In the genomic region with DNA sequence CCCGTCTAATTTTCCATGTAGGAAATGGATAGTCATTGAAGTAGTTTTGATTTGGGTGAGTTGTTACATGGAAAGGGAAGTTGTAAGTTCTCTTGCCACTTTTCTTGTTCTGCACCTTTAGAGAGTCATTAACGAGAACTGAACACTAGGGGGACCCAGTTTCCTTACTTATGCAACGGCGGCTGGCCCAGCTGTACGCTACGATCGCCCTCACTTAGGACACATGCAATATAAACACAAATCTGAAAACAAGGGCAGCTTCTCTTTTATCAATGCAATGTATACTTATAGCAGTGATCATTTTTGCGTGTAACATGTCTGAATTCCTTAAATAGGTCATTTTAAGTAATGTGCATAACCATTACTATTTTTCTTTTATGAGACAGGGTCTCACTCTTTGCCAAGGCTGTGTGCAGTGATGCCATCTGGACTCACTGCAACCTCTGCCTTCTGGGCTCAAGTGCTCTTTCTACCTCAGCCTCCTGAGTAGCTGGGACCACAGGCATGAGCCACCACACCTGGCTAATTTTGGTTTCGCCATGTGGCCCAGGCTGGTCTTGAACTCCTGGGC, we compare ENCODE assay signal across 8 cellular contexts. TPM values are rescaled to one million over a fixed set of nuclear protein-coding genes. Genes with fewer than 3 reads are reported as not detected.
DNase-seq lines count a peak whose midpoint lies in the region; ATAC-seq, FAIRE-seq and TF ChIP-seq lines count a peak whose summit lies in the region.
"Not testable (repeated sequence)": the region's sequence is repeated elsewhere in the genome, so short reads cannot be mapped to it uniquely, and the experiment has no call there.

No MANE protein-coding gene starts in this region.

- not testable (repeated sequence) for H3K4me1 ChIP-seq in astrocyte (ENCODE audit: insufficient read depth, low read length)
- H3K4me1 ChIP-seq in upper lobe of right lung: peaks cover 12% of the 10 kb centered on the region

- H3K36me3 Mint-ChIP-seq in HFFc6 (ENCODE audit: low read depth); astrocyte (ENCODE audit: low read depth, unreplicated experiment); natural killer cell: not testable (repeated sequence)

- not testable (repeated sequence) for H3K9me3 ChIP-seq in astrocyte (ENCODE audit: insufficient read depth, low read depth, low read length); upper lobe of right lung

- ATAC-seq in natural killer cell (peak; percentile 33 to 68 (median 43)), upper lobe of right lung (peak; percentile 88)

- H3K9ac ChIP-seq in astrocyte (ENCODE audit: low read length): not testable (repeated sequence)

- intact Hi-C loops in natural killer cell (cut with micrococcal nuclease): loop anchor here (1.0 kb wide), 4 partner anchors 28 to 200 kb away; partner anchors contain the start of genes ARSG and SLC16A6
- intact Hi-C loops in upper lobe of right lung (cut with DNase I): loop anchor here (10.0 kb wide), 1 partner anchor 172 kb away; no protein-coding TSS in a partner anchor

- not testable (repeated sequence) for H3K9me3 Mint-ChIP-seq in HFFc6; astrocyte (ENCODE audit: unreplicated experiment); natural killer cell

- DNase-seq in ELR (ENCODE audit: low read depth): peak; percentile 47
- DNase-seq in HFFc6, natural killer cell, upper lobe of right lung: not testable (repeated sequence)
- peak; percentile 77 for DNase-seq in NAMALWA (ENCODE audit: low spot score)
- peak; percentile 31 for DNase-seq in RKO (ENCODE audit: low spot score)
- peak; percentile 14 for DNase-seq in astrocyte (ENCODE audit: low read depth)
- peak in 1 of 2 donors; percentile 26 for DNase-seq in frontal cortex (ENCODE audit: low spot score in 2 of 2)

- H3K4me2 ChIP-seq in astrocyte (ENCODE audit: low read length): not testable (repeated sequence)

- H3K79me2 ChIP-seq in astrocyte (ENCODE audit: insufficient read depth, low read length): not testable (repeated sequence)

- H3K27ac ChIP-seq in astrocyte (ENCODE audit: low read depth, low read length); upper lobe of right lung: not testable (repeated sequence)

- not testable (repeated sequence) for H3K27ac Mint-ChIP-seq in HFFc6; astrocyte (ENCODE audit: unreplicated experiment)
- H3K27ac Mint-ChIP-seq in natural killer cell: peak overlapping the region; percentile 79 to 97

- not testable (repeated sequence) for H2AFZ ChIP-seq in astrocyte (ENCODE audit: low read depth, low read length)

- not testable (repeated sequence) for H3K27me3 ChIP-seq in astrocyte (ENCODE audit: insufficient read depth, low read length); upper lobe of right lung

- peaks cover 26% of the 10 kb centered on the region for H3K4me1 Mint-ChIP-seq in HFFc6 (ENCODE audit: low read depth)
- not testable (repeated sequence) for H3K4me1 Mint-ChIP-seq in astrocyte (ENCODE audit: low read depth, unreplicated experiment)
- peaks cover 40 to 60% of the 10 kb centered on the region in 2 donors for H3K4me1 Mint-ChIP-seq in natural killer cell

- not testable (repeated sequence) for H3K4me3 ChIP-seq in astrocyte (ENCODE audit: insufficient read depth, low read depth, low read length); upper lobe of right lung

- FAIRE-seq in astrocyte (lab: Jason Lieb, UNC) (peak; percentile 98), frontal cortex (lab: Jason Lieb, UNC) (peak; percentile 69)

- H3K36me3 ChIP-seq in astrocyte (ENCODE audit: insufficient read depth, low read length); upper lobe of right lung: not testable (repeated sequence)

- TF ChIP-seq CTCF in HFFc6 (IDR thresholded peaks at IDR 0.05) (peak; percentile 83), astrocyte (IDR thresholded peaks at IDR 0.05; ENCODE audit: insufficient read depth, low read depth, low read length) (peak; percentile 49), natural killer cell (IDR thresholded peaks at IDR 0.05) (peak; percentile 74), upper lobe of right lung (IDR thresholded peaks at IDR 0.05) (peak; percentile 63)

- not testable (repeated sequence) for H3K27me3 Mint-ChIP-seq in HFFc6 (ENCODE audit: insufficient read depth); astrocyte (ENCODE audit: low read depth, unreplicated experiment); natural killer cell (ENCODE audit: low read depth in 2 of 2)

- H3K4me3 Mint-ChIP-seq in HFFc6 (peak overlapping the region; percentile 54; the same call in 1 of the 2 replicates), natural killer cell (peak overlapping the region; percentile 56)
- H3K4me3 Mint-ChIP-seq in astrocyte (ENCODE audit: unreplicated experiment): not testable (repeated sequence)

- H4K20me1 ChIP-seq in astrocyte (ENCODE audit: insufficient read depth, low read length): not testable (repeated sequence)

RNA-seq across cellular contexts. Expression of gene AMZ2, which starts 15.4 kb away (rescaled TPM):
- total RNA-seq in HFFc6 (2021; fragmentation: NEBNext Ultra II Directional; extraction: Animal tissue kit (Norgen Biotek cat#: 25700)): 100 to 1,000 TPM; 108 to 127 (median 123) TPM
- total RNA-seq in astrocyte (76.2 and 78.0 TPM in 2 replicates), frontal cortex (75.4 TPM), natural killer cell (100 to 1,000 TPM in 2 of 3 donors, 10 to 100 TPM in 1; 87.0 to 131 (median 107) TPM), upper lobe of right lung (50.5 TPM)

RNA-seq across cellular contexts. Expression of gene SLC16A6, which starts 27.7 kb away (rescaled TPM):
- total RNA-seq in HFFc6 (2021; fragmentation: NEBNext Ultra II Directional; extraction: Animal tissue kit (Norgen Biotek cat#: 25700)): under 1 TPM; 0.12 to 0.56 (median 0.38) TPM
- total RNA-seq in astrocyte: 0.34 and 0.62 TPM in 2 replicates
- total RNA-seq in frontal cortex: 1.2 TPM
- total RNA-seq in natural killer cell: 10 to 100 TPM; 16.5 to 20.9 (median 19.4) TPM
- 7.5 TPM for total RNA-seq in upper lobe of right lung

RNA-seq across cellular contexts. Expression of gene ARSG, which starts 28.1 kb away (rescaled TPM):
- 1 to 10 TPM; 4.0 to 7.0 (median 5.0) TPM for total RNA-seq in HFFc6 (2021; fragmentation: NEBNext Ultra II Directional; extraction: Animal tissue kit (Norgen Biotek cat#: 25700))
- total RNA-seq in astrocyte: 2.6 and 4.0 TPM in 2 replicates
- 5.7 TPM for total RNA-seq in frontal cortex
- 10 to 100 TPM; 34.8 to 52.3 (median 39.3) TPM for total RNA-seq in natural killer cell
- 4.8 TPM for total RNA-seq in upper lobe of right lung
